25 cellular contexts compared by ENCODE assay signal in genomic region chr20:3605386-3605886, GRCh38. TPM values are rescaled to one million over a fixed set of nuclear protein-coding genes. Genes with fewer than 3 reads are reported as not detected.
"Had no signal": no experiment of that assay in that cellular context is flagged by ENCODE, and none has a peak within 500 bp of the region (broad histone marks: within the 10 kb centered on the region; RNA-seq: fewer than 3 reads in every experiment).

No MANE protein-coding gene starts in this region.

RNA-seq across cellular contexts. Expression of gene GFRA4, which starts 57.8 kb away (rescaled TPM):
- total RNA-seq: natural killer cell; natural killer cell treated with Interleukin-12 subunit alpha and Interleukin-12 subunit beta and Interleukin-15 and Interleukin-18, amount 100 ng/mL, for 72 hours; neural crest cell; occipital lobe; omental fat pad; osteoblast; osteocyte; ovary; pancreas; posterior vena cava; progenitor cell of endocrine pancreas; prostate gland; psoas muscle; pulmonary artery endothelial cell; renal cortical epithelial cell; right atrium auricular region; right cardiac atrium; right lobe of liver; sciatic nerve; sigmoid colon; skeletal muscle tissue; smooth muscle cell; spleen had no signal
- polyA plus RNA-seq: neural cell, pancreas, psoas muscle, right cardiac atrium, sigmoid colon, small intestine, smooth muscle cell, spleen had no signal
